14 cellular contexts compared by ENCODE assay signal in genomic region chr11:85774256-85775097, GRCh38. TPM values are rescaled to one million over a fixed set of nuclear protein-coding genes. Genes with fewer than 3 reads are reported as not detected.
DNase-seq lines count a peak whose midpoint lies in the region; ATAC-seq and TF ChIP-seq lines count a peak whose summit lies in the region.
"Had no signal": no experiment of that assay in that cellular context is flagged by ENCODE, and none has a peak within 500 bp of the region (broad histone marks: within the 10 kb centered on the region; RNA-seq: fewer than 3 reads in every experiment).

No MANE protein-coding gene starts in this region.

- peak overlapping the region; percentile 41 for H3K4me3 Mint-ChIP-seq in natural killer cell
- H3K4me3 Mint-ChIP-seq in natural killer cell treated with Interleukin-12 subunit alpha and Interleukin-12 subunit beta and Interleukin-15 and Interleukin-18, amount 100 ng/mL, for 72 hours = no peak overlapping the region
- peak overlapping the region; percentile 23 for H3K4me3 Mint-ChIP-seq in central memory CD8-positive, alpha-beta T cell
- peak overlapping the region; percentile 16 for H3K4me3 Mint-ChIP-seq in type B pancreatic cell
- H3K4me3 Mint-ChIP-seq: dendritic cell treated with granulocyte-macrophage colony-stimulating factor and Interleukin-4, amounts not matched to agents 40 ng/mL and 50 ng/mL, for 4 days had no signal

- H3K27ac Mint-ChIP-seq in natural killer cell (peak overlapping the region; percentile 78 to 82), type B pancreatic cell (peak overlapping the region; percentile 83)
- peak overlapping the region in 1 of 2 donors; percentile 99 for H3K27ac Mint-ChIP-seq in natural killer cell treated with Interleukin-12 subunit alpha and Interleukin-12 subunit beta and Interleukin-15 and Interleukin-18, amount 100 ng/mL, for 72 hours
- H3K27ac Mint-ChIP-seq in central memory CD8-positive, alpha-beta T cell (ENCODE audit: low read depth) = peak overlapping the region; percentile 26
- H3K27ac Mint-ChIP-seq: dendritic cell treated with granulocyte-macrophage colony-stimulating factor and Interleukin-4, amounts not matched to agents 40 ng/mL and 50 ng/mL, for 4 days had no signal

- no peaks in the 10 kb centered on the region for H3K9me3 Mint-ChIP-seq in natural killer cell
- peaks cover 7% of the 10 kb centered on the region for H3K9me3 Mint-ChIP-seq in natural killer cell treated with Interleukin-12 subunit alpha and Interleukin-12 subunit beta and Interleukin-15 and Interleukin-18, amount 100 ng/mL, for 72 hours
- no peaks in the 10 kb centered on the region for H3K9me3 Mint-ChIP-seq in central memory CD8-positive, alpha-beta T cell
- peaks cover 7% of the 10 kb centered on the region for H3K9me3 Mint-ChIP-seq in type B pancreatic cell
- H3K9me3 Mint-ChIP-seq: dendritic cell treated with granulocyte-macrophage colony-stimulating factor and Interleukin-4, amounts not matched to agents 40 ng/mL and 50 ng/mL, for 4 days had no signal

- TF ChIP-seq CTCF in natural killer cell (IDR thresholded peaks at IDR 0.05) (no peak), type B pancreatic cell (conservative IDR thresholded peaks at IDR 0.05) (no peak), GM13977 (IDR thresholded peaks at IDR 0.05; ENCODE audit: extremely low read depth, insufficient read depth, missing control alignments) (no peak)

- intact Hi-C loops in natural killer cell (cut with micrococcal nuclease) = no loop called here

- ATAC-seq in natural killer cell (peak in 2 of 3 donors; percentile 48 to 50), HG02759 (IDR thresholded peaks at IDR 0.05; ENCODE audit: unreplicated experiment) (peak; percentile 45)
- ATAC-seq in natural killer cell treated with Interleukin-12 subunit alpha and Interleukin-12 subunit beta and Interleukin-15 and Interleukin-18, amount 100 ng/mL, for 72 hours = no peak
- ATAC-seq in central memory CD8-positive, alpha-beta T cell (replicated peaks; ENCODE audit: extremely low read depth, poor library complexity, severe bottlenecking) = peak; percentile 32

- in situ Hi-C loops in GM13977 (cut with MboI; ENCODE audit: low pct_unique_long_range_greater_than_20kb, low sequenced_read_pairs, unreplicated experiment) = no loop called here

- peaks cover 70 to 76% of the 10 kb centered on the region in 2 donors for H3K4me1 Mint-ChIP-seq in natural killer cell
- peaks cover 45 to 53% of the 10 kb centered on the region in 2 donors for H3K4me1 Mint-ChIP-seq in natural killer cell treated with Interleukin-12 subunit alpha and Interleukin-12 subunit beta and Interleukin-15 and Interleukin-18, amount 100 ng/mL, for 72 hours (ENCODE audit: low read depth in 2 of 2)
- H3K4me1 Mint-ChIP-seq in central memory CD8-positive, alpha-beta T cell = peaks cover 51% of the 10 kb centered on the region
- peaks cover 10% of the 10 kb centered on the region for H3K4me1 Mint-ChIP-seq in type B pancreatic cell (ENCODE audit: unreplicated experiment)

- no peaks in the 10 kb centered on the region for H3K27me3 Mint-ChIP-seq in natural killer cell (ENCODE audit: low read depth in 2 of 2)
- H3K27me3 Mint-ChIP-seq in natural killer cell treated with Interleukin-12 subunit alpha and Interleukin-12 subunit beta and Interleukin-15 and Interleukin-18, amount 100 ng/mL, for 72 hours = no peaks in the 10 kb centered on the region
- no peaks in the 10 kb centered on the region for H3K27me3 Mint-ChIP-seq in central memory CD8-positive, alpha-beta T cell
- no peaks in the 10 kb centered on the region for H3K27me3 Mint-ChIP-seq in type B pancreatic cell
- H3K27me3 Mint-ChIP-seq: dendritic cell treated with granulocyte-macrophage colony-stimulating factor and Interleukin-4, amounts not matched to agents 40 ng/mL and 50 ng/mL, for 4 days had no signal

- H3K36me3 Mint-ChIP-seq in natural killer cell = no peaks in the 10 kb centered on the region
- H3K36me3 Mint-ChIP-seq in natural killer cell treated with Interleukin-12 subunit alpha and Interleukin-12 subunit beta and Interleukin-15 and Interleukin-18, amount 100 ng/mL, for 72 hours = peaks cover 8% of the 10 kb centered on the region
- peaks cover 6% of the 10 kb centered on the region for H3K36me3 Mint-ChIP-seq in central memory CD8-positive, alpha-beta T cell (ENCODE audit: insufficient read depth)
- H3K36me3 Mint-ChIP-seq in type B pancreatic cell = no peaks in the 10 kb centered on the region

- no peak for DNase-seq in natural killer cell
- DNase-seq in natural killer cell treated with Interleukin-12 subunit alpha and Interleukin-12 subunit beta and Interleukin-15 and Interleukin-18, amount 100 ng/mL, for 72 hours (ENCODE audit: low spot score) = no peak
- DNase-seq in central memory CD8-positive, alpha-beta T cell (ENCODE audit: low spot score in 2 of 2) = no peak
- DNase-seq in type B pancreatic cell (ENCODE audit: extremely low spot score, unreplicated experiment) = no peak
- DNase-seq in NCI-H446 treated with DMSO at 0.1 percent for 48 hours (lab: John Stamatoyannopoulos, UW) = no peak
- no peak for DNase-seq in HuH-7 (ENCODE audit: low spot score)
- DNase-seq in GM13977 (ENCODE audit: low spot score) = no peak
- DNase-seq: activated effector memory CD4-positive, alpha-beta T cell treated with Interleukin-2 at 50 U/mL for 16 hours; islet precursor cell; NCI-H1694 treated with DMSO at 0.1 percent for 48 hours; NCI-H510A; nucleus accumbens had no signal

RNA-seq across cellular contexts. Expression of gene SYTL2, which starts 36.5 kb away (rescaled TPM):
- total RNA-seq in natural killer cell (100 to 1,000 TPM; 116 to 237 (median 143) TPM), type B pancreatic cell (ENCODE audit: low replicate concordance) (30.6 and 42.4 TPM in 2 replicates)
- total RNA-seq in natural killer cell treated with Interleukin-12 subunit alpha and Interleukin-12 subunit beta and Interleukin-15 and Interleukin-18, amount 100 ng/mL, for 72 hours = 10 to 100 TPM; 68.8 to 74.8 TPM

Comparison
In these comparisons a context has a peak if more than half of its experiments do, and no peak if none do; other contexts are left out.
1. ATAC-seq: peak in natural killer cell (2 of 3), HG02759 (single experiment) and central memory CD8-positive, alpha-beta T cell (single experiment); none in natural killer cell treated with Interleukin-12 subunit alpha and Interleukin-12 subunit beta and Interleukin-15 and Interleukin-18, amount 100 ng/mL, for 72 hours (0 of 2).